Comparison of ENCODE assay signal across 17 cellular contexts in genomic region chr10:69904533-69904932, GRCh38.
"Had no signal": no experiment of that assay in that cellular context is flagged by ENCODE, and none has a peak within 500 bp of the region (broad histone marks: within the 10 kb centered on the region; RNA-seq: fewer than 3 reads in every experiment).

No MANE protein-coding gene starts in this region.

- H3K4me2 ChIP-seq: neural progenitor cell had no signal

- H3K9me3 Mint-ChIP-seq: activated naive CD4-positive, alpha-beta T cell treated with anti-CD3 and anti-CD28 coated beads, Interleukin-2, amount 10 ng/mL, durations not matched to agents 7 days and 5 days; neural progenitor cell had no signal

- H3K79me2 ChIP-seq: parathyroid adenoma had no signal

- H3K4me3 Mint-ChIP-seq: activated naive CD4-positive, alpha-beta T cell treated with anti-CD3 and anti-CD28 coated beads, Interleukin-2, amount 10 ng/mL, durations not matched to agents 7 days and 5 days; naive B cell; neural progenitor cell had no signal

- H3K4me1 Mint-ChIP-seq: activated naive CD4-positive, alpha-beta T cell treated with anti-CD3 and anti-CD28 coated beads, Interleukin-2, amount 10 ng/mL, durations not matched to agents 7 days and 5 days; naive B cell had no signal

- H3K4me3 ChIP-seq: dorsolateral prefrontal cortex, gastrocnemius medialis, heart right ventricle, neural progenitor cell, tibial artery had no signal

- H3K36me3 Mint-ChIP-seq: activated naive CD4-positive, alpha-beta T cell treated with anti-CD3 and anti-CD28 coated beads, Interleukin-2, amount 10 ng/mL, durations not matched to agents 7 days and 5 days; naive B cell; neural progenitor cell had no signal

- ATAC-seq: gastrocnemius medialis, heart right ventricle, left lobe of liver had no signal

- H3K27ac ChIP-seq: gastrocnemius medialis, heart right ventricle, neural progenitor cell, parathyroid adenoma, tibial artery had no signal

- H3K27me3 ChIP-seq: dorsolateral prefrontal cortex, gastrocnemius medialis, heart right ventricle, neural progenitor cell, tibial artery had no signal

- DNase-seq: activated CD4-positive, alpha-beta T cell treated with anti-CD3 and anti-CD28 coated beads, Interleukin-2, amount 50 U/mL, for 48 hours; activated naive CD4-positive, alpha-beta T cell treated with anti-CD3 and anti-CD28 coated beads, Interleukin-2, amount 10 ng/mL, durations not matched to agents 7 days and 5 days; dorsolateral prefrontal cortex; erythroblast; gastrocnemius medialis; heart right ventricle; islet precursor cell; mammary epithelial cell; naive B cell; stimulated activated CD4-positive, alpha-beta T cell treated with anti-CD3 and anti-CD28 coated beads, Interleukin-12 subunit alpha, Interleukin-12 subunit beta, amount 100 ng/mL, for 4 hours; stimulated activated CD4-positive, alpha-beta T cell treated with anti-CD3 and anti-CD28 coated beads, Interleukin-2, amount 100 ng/mL, for 24 hours; stimulated activated naive CD4-positive, alpha-beta T cell; T1000; tibial artery had no signal

- H2AFZ ChIP-seq: neural progenitor cell, parathyroid adenoma had no signal

- H3K36me3 ChIP-seq: gastrocnemius medialis, heart right ventricle, neural progenitor cell, tibial artery had no signal

- H3K27ac Mint-ChIP-seq: activated naive CD4-positive, alpha-beta T cell treated with anti-CD3 and anti-CD28 coated beads, Interleukin-2, amount 10 ng/mL, durations not matched to agents 7 days and 5 days; naive B cell had no signal
